12 cellular contexts compared by ENCODE assay signal in the genomic region with DNA sequence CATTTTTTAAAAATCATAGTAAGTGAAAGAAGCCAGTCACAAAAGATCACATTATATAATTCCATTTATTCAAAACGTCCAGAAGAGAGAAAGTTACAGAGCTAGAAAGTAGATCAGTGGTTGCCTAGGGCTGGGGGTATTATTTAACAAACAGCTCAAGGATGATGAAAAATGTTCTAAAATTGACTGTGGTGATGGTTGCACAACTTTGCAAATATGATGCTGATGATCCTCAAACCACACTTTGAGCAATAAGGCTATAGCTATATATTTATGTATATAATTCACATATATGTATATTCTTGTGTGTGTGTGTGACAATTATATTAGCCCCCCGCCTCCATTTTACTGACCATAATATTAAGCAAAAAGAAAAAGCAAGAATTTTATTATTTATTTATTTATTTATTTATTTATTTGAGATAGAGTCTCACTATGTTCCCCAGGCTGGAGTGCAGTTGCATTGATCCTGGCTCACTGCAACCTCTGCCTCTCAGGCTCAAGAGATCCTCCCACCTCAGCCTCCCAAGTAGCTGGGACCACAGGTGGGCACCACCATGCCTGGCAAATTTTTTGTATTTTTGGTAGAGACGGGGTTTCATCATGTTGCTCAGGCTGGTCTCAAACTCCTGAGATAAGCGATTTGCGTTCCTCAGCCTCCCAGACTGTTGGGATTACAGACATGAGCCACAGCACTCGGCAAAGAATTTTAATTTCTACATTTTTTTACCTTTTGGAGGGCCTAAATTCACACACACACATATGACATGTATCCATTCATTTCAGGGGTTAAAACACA. TPM values are rescaled to one million over a fixed set of nuclear protein-coding genes. Genes with fewer than 3 reads are reported as not detected.
DNase-seq lines count a peak whose midpoint lies in the region; TF ChIP-seq lines count a peak whose summit lies in the region.
"Had no signal": no experiment of that assay in that cellular context is flagged by ENCODE, and none has a peak within 500 bp of the region (broad histone marks: within the 10 kb centered on the region; RNA-seq: fewer than 3 reads in every experiment).

No MANE protein-coding gene starts in this region.

- H3K27me3 Mint-ChIP-seq in activated CD4-positive, alpha-beta T cell treated with anti-CD3 and anti-CD28 coated beads, Interleukin-2, amount 10 ng/mL, durations not matched to agents 24 days and 14 days, result no peaks in the 10 kb centered on the region

- no peak for DNase-seq in activated CD4-positive, alpha-beta T cell treated with anti-CD3 and anti-CD28 coated beads, Interleukin-2, amount 10 ng/mL, durations not matched to agents 24 days and 14 days
- no peak for DNase-seq in activated CD4-positive, alpha-beta T cell treated with anti-CD3 and anti-CD28 coated beads, Interleukin-2, amount 50 U/mL, for 4 hours
- peak; percentile 44 to 82 for DNase-seq in NOMO-1 (lab: John Stamatoyannopoulos, UW; ENCODE audit: unreplicated experiment in 2 of 2)
- peak; percentile 20 to 36 for DNase-seq in cardiac fibroblast (ENCODE audit: low read depth in 2 of 2)
- DNase-seq in trophoblast cell, result no peak
- no peak for DNase-seq in spleen
- DNase-seq in caudate nucleus (lab: John Stamatoyannopoulos, UW), result no peak
- DNase-seq in head of caudate nucleus, result no peak
- DNase-seq: H7; stimulated activated CD4-positive, alpha-beta T cell treated with anti-CD3 and anti-CD28 coated beads, Interleukin-15, amount 100 ng/mL, for 24 hours; testis had no signal

- TF ChIP-seq CTCF in cardiac fibroblast (IDR thresholded peaks at IDR 0.05; ENCODE audit: low read depth, low read length) (no peak), spleen (IDR thresholded peaks at IDR 0.05 in 8 of 11, conservative IDR thresholded peaks at IDR 0.05 in 3 of 11) (no peak)

- H3K4me3 Mint-ChIP-seq in activated CD4-positive, alpha-beta T cell treated with anti-CD3 and anti-CD28 coated beads, Interleukin-2, amount 10 ng/mL, durations not matched to agents 24 days and 14 days, result peak overlapping the region; percentile 99

- peak overlapping the region; percentile 62 for H3K4ac ChIP-seq in trophoblast cell (ENCODE audit: low read depth, low read length)

- H3K23ac ChIP-seq in trophoblast cell (ENCODE audit: low read length), result no peak overlapping the region

- no CpG with 5 or more reads among the region's 6 CpGs for WGBS in trophoblast cell (ENCODE audit: extremely low coverage, insufficient coverage, insufficient read length)
- 87 to 93% (median 91%) methylated on average over 6 of the region's 6 CpGs for WGBS in spleen, 5 donors

- no peak overlapping the region for H3K9ac ChIP-seq in trophoblast cell (ENCODE audit: low read length)

- no peak overlapping the region for H4K8ac ChIP-seq in trophoblast cell (ENCODE audit: low read depth, low read length)

- no peak overlapping the region for H2BK5ac ChIP-seq in trophoblast cell (ENCODE audit: low read depth, low read length, poor library complexity)

- no peak overlapping the region for H3K14ac ChIP-seq in trophoblast cell (ENCODE audit: low read length)

- no peak overlapping the region for H2BK12ac ChIP-seq in trophoblast cell (ENCODE audit: low read length)

- no peak overlapping the region for H2AFZ ChIP-seq in trophoblast cell (ENCODE audit: insufficient read depth, low read length, poor library complexity)

- no peak overlapping the region for H3K27ac ChIP-seq in trophoblast cell (ENCODE audit: low read depth, low read length)
- no peak overlapping the region for H3K27ac ChIP-seq in spleen
- H3K27ac ChIP-seq in caudate nucleus (ENCODE audit: low read depth, low read length), result no peak overlapping the region
- H3K27ac ChIP-seq: testis had no signal

- H3K9me3 ChIP-seq in trophoblast cell (ENCODE audit: insufficient read depth, low read depth, low read length), result no peaks in the 10 kb centered on the region
- peaks cover 0 to 4% (median 0%) of the 10 kb centered on the region in 8 donors for H3K9me3 ChIP-seq in spleen
- H3K9me3 ChIP-seq: testis had no signal

- H2AK5ac ChIP-seq in trophoblast cell (ENCODE audit: low read length), result no peak overlapping the region

- peaks cover 35% of the 10 kb centered on the region for H3K36me3 Mint-ChIP-seq in activated CD4-positive, alpha-beta T cell treated with anti-CD3 and anti-CD28 coated beads, Interleukin-2, amount 10 ng/mL, durations not matched to agents 24 days and 14 days (ENCODE audit: low read depth)

- peaks cover 1 to 2% of the 10 kb centered on the region in 2 experiments for H3K36me3 ChIP-seq in trophoblast cell (ENCODE audit: control insufficient read depth in 1 of 2, insufficient read depth in 2 of 2, low read length in 2 of 2)
- peaks cover 0 to 28% (median 10%) of the 10 kb centered on the region in 6 donors for H3K36me3 ChIP-seq in spleen

- no peak overlapping the region for H2BK120ac ChIP-seq in trophoblast cell (ENCODE audit: insufficient read depth, low read length, poor library complexity)

- H3K9me3 Mint-ChIP-seq in activated CD4-positive, alpha-beta T cell treated with anti-CD3 and anti-CD28 coated beads, Interleukin-2, amount 10 ng/mL, durations not matched to agents 24 days and 14 days, result no peaks in the 10 kb centered on the region

- intact Hi-C loops in activated CD4-positive, alpha-beta T cell treated with anti-CD3 and anti-CD28 coated beads, Interleukin-2, amount 10 ng/mL, durations not matched to agents 24 days and 14 days (cut with micrococcal nuclease), result no loop called here
- intact Hi-C loops in spleen (cut with DNase I; ENCODE audit: low total_unique reads), result no loop called here
- intact Hi-C loops in head of caudate nucleus (cut with DNase I), result loop anchor here (10.0 kb wide), 1 partner anchor 415 kb away; a partner anchor contains a TSS

- TF ChIP-seq POLR2A in spleen (IDR thresholded peaks at IDR 0.05), result no peak

- H3K27me3 ChIP-seq in trophoblast cell (ENCODE audit: insufficient read depth, low read length) (no peaks in the 10 kb centered on the region), spleen (replicated peaks in 1 of 7) (no peaks in the 10 kb centered on the region)
- H3K27me3 ChIP-seq: testis had no signal

- H3K4me1 Mint-ChIP-seq in activated CD4-positive, alpha-beta T cell treated with anti-CD3 and anti-CD28 coated beads, Interleukin-2, amount 10 ng/mL, durations not matched to agents 24 days and 14 days, result peaks cover 26% of the 10 kb centered on the region

- H3K4me1 ChIP-seq in trophoblast cell (ENCODE audit: control insufficient read depth in 1 of 2, insufficient read depth in 2 of 2, low read length in 2 of 2) (no peaks in the 10 kb centered on the region), spleen (peaks cover 11 to 40% (median 32%) of the 10 kb centered on the region in 6 donors)

- peak overlapping the region; percentile 25 for H3K27ac Mint-ChIP-seq in activated CD4-positive, alpha-beta T cell treated with anti-CD3 and anti-CD28 coated beads, Interleukin-2, amount 10 ng/mL, durations not matched to agents 24 days and 14 days

- H3K79me2 ChIP-seq in trophoblast cell (ENCODE audit: control insufficient read depth, insufficient read depth, low read length, poor library complexity), result peaks cover 7% of the 10 kb centered on the region

- H4K91ac ChIP-seq in trophoblast cell (ENCODE audit: low read depth, low read length), result no peak overlapping the region

- H4K12ac ChIP-seq in trophoblast cell (ENCODE audit: low read depth, low read length), result peak overlapping the region; percentile 43

- H3K4me3 ChIP-seq in cardiac fibroblast (replicated peaks in 1 of 2; ENCODE audit: low read depth in 2 of 2, low read length in 2 of 2), result no peak overlapping the region
- H3K4me3 ChIP-seq in trophoblast cell (ENCODE audit: low read depth, low read length), result no peak overlapping the region
- H3K4me3 ChIP-seq in spleen, result no peak overlapping the region
- H3K4me3 ChIP-seq: lung had no signal

- H3K4me2 ChIP-seq in trophoblast cell (ENCODE audit: low read length), result no peak overlapping the region

- no peak overlapping the region for H3K18ac ChIP-seq in trophoblast cell (ENCODE audit: low read length)

- peaks cover 3% of the 10 kb centered on the region for H3K79me1 ChIP-seq in trophoblast cell (ENCODE audit: low read length)

RNA-seq across cellular contexts. Expression of a gene that starts 1.9 kb away (rescaled TPM):
- 161 and 167 TPM in 2 replicates for total RNA-seq in activated CD4-positive, alpha-beta T cell treated with anti-CD3 and anti-CD28 coated beads, Interleukin-2, amount 10 ng/mL, durations not matched to agents 24 days and 14 days
- 28.5 and 29.2 TPM in 2 replicates for polyA plus RNA-seq in trophoblast cell (2013)
- 10 to 100 TPM; 17.9 to 33.1 (median 21.9) TPM for total RNA-seq in spleen
- 10 to 100 TPM; 17.2 to 18.0 (median 17.7) TPM for polyA plus RNA-seq in spleen

RNA-seq across cellular contexts. Expression of a gene that starts 2.5 kb away (rescaled TPM):
- total RNA-seq in activated CD4-positive, alpha-beta T cell treated with anti-CD3 and anti-CD28 coated beads, Interleukin-2, amount 10 ng/mL, durations not matched to agents 24 days and 14 days, result 3.9 and 4.3 TPM in 2 replicates
- 2.9 and 3.0 TPM in 2 replicates for polyA plus RNA-seq in trophoblast cell (2013)
- total RNA-seq in spleen, result 10 to 100 TPM in 6 of 7 donors, 1 to 10 TPM in 1; 9.6 to 21.7 (median 16.7) TPM
- polyA plus RNA-seq in spleen, result 1 to 10 TPM; 2.9 to 3.2 (median 3.0) TPM

RNA-seq across cellular contexts. Expression of a gene that starts 38.0 kb away (rescaled TPM):
- total RNA-seq in activated CD4-positive, alpha-beta T cell treated with anti-CD3 and anti-CD28 coated beads, Interleukin-2, amount 10 ng/mL, durations not matched to agents 24 days and 14 days, result 6.6 and 7.8 TPM in 2 replicates
- polyA plus RNA-seq in trophoblast cell (2013), result 0.83 and 0.85 TPM in 2 replicates
- total RNA-seq in spleen, result 1 to 10 TPM; 1.2 to 6.7 (median 3.5) TPM
- 1 to 10 TPM in 2 of 3 donors, under 1 TPM in 1; 0.67 to 1.2 (median 1.0) TPM for polyA plus RNA-seq in spleen

Comparison
In these comparisons a context has a peak if more than half of its experiments do, and no peak if none do; other contexts are left out.
1. DNase-seq: peak in NOMO-1 (2 of 2) and cardiac fibroblast (2 of 2); none in activated CD4-positive, alpha-beta T cell treated with anti-CD3 and anti-CD28 coated beads, Interleukin-2, amount 10 ng/mL, durations not matched to agents 24 days and 14 days (single experiment), activated CD4-positive, alpha-beta T cell treated with anti-CD3 and anti-CD28 coated beads, Interleukin-2, amount 50 U/mL, for 4 hours (0 of 2), trophoblast cell (0 of 2), spleen (single experiment), caudate nucleus (0 of 61) and head of caudate nucleus (0 of 42).